1 cellular context compared by ENCODE assay signal in genomic region chr11:63993100-63993499, GRCh38.
TF ChIP-seq lines count a peak whose summit lies in the region.

No MANE protein-coding gene starts in this region.

TF ChIP-seq in K562, 482 proteins besides CTCF, POLR2A, EP300 and RAD21:
- no peak for TF ChIP-seq AFF1 (IDR thresholded peaks at IDR 0.05; ENCODE audit: low read depth in 1 of 2, partially characterized antibody in 2 of 2)
- no peak for TF ChIP-seq HMBOX1 (IDR thresholded peaks at IDR 0.05)
- no peak for TF ChIP-seq ZNF77 (CRISPR knock-in tag; IDR thresholded peaks at IDR 0.05)
- TF ChIP-seq PHF21A (IDR thresholded peaks at IDR 0.05; ENCODE audit: borderline replicate concordance, low read depth) = no peak
- TF ChIP-seq ELF2 (CRISPR knock-in tag; IDR thresholded peaks at IDR 0.05) = no peak
- no peak for TF ChIP-seq MAX (CRISPR knock-in tag; IDR thresholded peaks at IDR 0.05)
- no peak for TF ChIP-seq HNRNPUL1 (IDR thresholded peaks at IDR 0.05; ENCODE audit: low read length)
- TF ChIP-seq CHCHD3 (CRISPR knock-in tag; IDR thresholded peaks at IDR 0.05) = no peak
- no peak for TF ChIP-seq ZNF12 (CRISPR knock-in tag; IDR thresholded peaks at IDR 0.05)
TF ChIP-seq in K562: peak in this region for 0.
